22 cellular contexts compared by ENCODE assay signal in the genomic region with DNA sequence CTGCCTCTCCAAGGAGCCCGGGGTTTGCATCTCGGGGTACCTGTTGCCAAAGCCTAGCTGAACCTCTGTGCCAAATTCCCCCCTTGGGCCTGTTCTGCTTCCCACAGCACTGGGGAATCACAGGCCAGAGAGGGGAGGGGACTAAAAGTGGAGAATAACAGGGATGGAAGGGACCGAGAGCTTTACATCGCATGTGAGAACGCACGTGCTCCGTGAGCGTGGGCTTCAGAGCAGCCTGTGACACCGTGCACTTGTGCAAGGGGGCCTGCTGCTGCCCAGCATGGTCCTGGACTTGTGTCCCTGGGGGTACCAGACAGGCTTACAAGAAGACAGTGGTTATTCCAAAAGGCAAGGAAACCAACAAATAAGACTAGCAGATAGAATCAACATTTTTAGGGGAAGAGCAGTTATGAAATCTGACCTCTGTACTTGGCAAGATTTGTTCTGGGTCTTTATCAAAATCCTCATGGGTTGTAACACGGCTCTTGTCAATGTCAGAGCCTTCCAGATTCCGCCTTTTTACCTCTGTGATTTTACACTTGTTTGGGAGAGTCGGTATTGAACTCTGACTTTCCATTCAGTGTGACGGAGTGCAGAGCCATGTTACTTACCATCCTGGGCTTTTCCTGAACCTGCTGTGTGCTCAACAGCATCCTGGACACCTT. TPM values are rescaled to one million over a fixed set of nuclear protein-coding genes. Genes with fewer than 3 reads are reported as not detected.
DNase-seq lines count a peak whose midpoint lies in the region; ATAC-seq and TF ChIP-seq lines count a peak whose summit lies in the region.
"Had no signal": no experiment of that assay in that cellular context is flagged by ENCODE, and none has a peak within 500 bp of the region (broad histone marks: within the 10 kb centered on the region; RNA-seq: fewer than 3 reads in every experiment).

No MANE protein-coding gene starts in this region.

- 0 out of 2 replicates have a peak overlapping the region, but pooled peaks have one; percentile 43 for H2AK5ac ChIP-seq in IMR-90 (ENCODE audit: low read depth, low read length)

- H3K4me2 ChIP-seq in IMR-90 (ENCODE audit: low read depth, low read length) = no peak overlapping the region

- ATAC-seq in IMR-90 (ENCODE audit: low read depth) (no peak), sciatic nerve (peak; percentile 19), HG02981 (IDR thresholded peaks at IDR 0.05; ENCODE audit: unreplicated experiment) (no peak)
- ATAC-seq: foreskin keratinocyte had no signal

- in situ Hi-C loops in IMR-90 (cut with MboI; ENCODE audit: low sequenced_read_pairs) = no loop called here

- H3K27me3 Mint-ChIP-seq in activated CD4-positive, alpha-beta T cell treated with anti-CD3 and anti-CD28 coated beads, Interleukin-2, amount 10 ng/mL, durations not matched to agents 7 days and 5 days = no peaks in the 10 kb centered on the region
- H3K27me3 Mint-ChIP-seq in immature natural killer cell (ENCODE audit: low read depth in 3 of 3) = peaks cover 5 to 9% (median 8%) of the 10 kb centered on the region in 3 donors

- intact Hi-C loops in IMR-90 (cut with micrococcal nuclease) (no loop called here), sciatic nerve (cut with DNase I) (no loop called here), tibial artery (cut with DNase I; ENCODE audit: low total_unique reads) (no loop called here)

- H3K4me1 ChIP-seq in IMR-90 (ENCODE audit: control insufficient read depth, insufficient read depth, low read length) = peaks cover 4% of the 10 kb centered on the region; the same call in 1 of the 2 replicates
- no peaks in the 10 kb centered on the region for H3K4me1 ChIP-seq in tibial artery

- H3K27me3 ChIP-seq in IMR-90 (ENCODE audit: control insufficient read depth, insufficient read depth, low read length) = no peaks in the 10 kb centered on the region
- no peaks in the 10 kb centered on the region for H3K27me3 ChIP-seq in tibial artery
- H3K27me3 ChIP-seq: esophagus muscularis mucosa had no signal

- WGBS in IMR-90 (ENCODE audit: extremely low coverage in 2 of 2, insufficient read length in 1 of 2), 2 experiments = 74% methylated on average over 9 of the region's 13 CpGs; no CpG with 5 or more reads in 1 of the 2 experiments

- H4K20me1 ChIP-seq in IMR-90 (ENCODE audit: insufficient read depth, low read length) = no peaks in the 10 kb centered on the region

- CTCF ChIA-PET in activated CD4-positive, alpha-beta T cell treated with anti-CD3 and anti-CD28 coated beads, Interleukin-2, amount 10 ng/mL, durations not matched to agents 7 days and 5 days (lab: Charles Lee) = interaction anchor here (1.0 to 1.6 kb wide), 2 partner anchors 19 to 70 kb away, joined by 3 read pairs; no protein-coding TSS in a partner anchor
- CTCF ChIA-PET in IMR-90 (lab: Yijun Ruan, JAX) = no interaction called here

- H3K18ac ChIP-seq in IMR-90 (ENCODE audit: low read depth, low read length) = no peak overlapping the region

- no peak overlapping the region; the same call in 2 of the 3 replicates for H2BK15ac ChIP-seq in IMR-90 (ENCODE audit: low read depth, low read length)

- H4K8ac ChIP-seq in IMR-90 (ENCODE audit: low read depth in 2 of 2, low read length in 2 of 2) = no peak overlapping the region

- H3K9me3 ChIP-seq in IMR-90 (ENCODE audit: control insufficient read depth, insufficient read depth, low read length) = no peaks in the 10 kb centered on the region
- H3K9me3 ChIP-seq in tibial artery = no peaks in the 10 kb centered on the region
- H3K9me3 ChIP-seq: esophagus muscularis mucosa had no signal

- H3K36me3 Mint-ChIP-seq in activated CD4-positive, alpha-beta T cell treated with anti-CD3 and anti-CD28 coated beads, Interleukin-2, amount 10 ng/mL, durations not matched to agents 7 days and 5 days (ENCODE audit: low read depth) = peaks cover 6% of the 10 kb centered on the region
- no peaks in the 10 kb centered on the region for H3K36me3 Mint-ChIP-seq in immature natural killer cell

- H3K36me3 ChIP-seq in IMR-90 (ENCODE audit: control insufficient read depth, insufficient read depth, low read length) (no peaks in the 10 kb centered on the region), tibial artery (no peaks in the 10 kb centered on the region)
- H3K36me3 ChIP-seq: esophagus muscularis mucosa had no signal

- H3K27ac Mint-ChIP-seq in activated CD4-positive, alpha-beta T cell treated with anti-CD3 and anti-CD28 coated beads, Interleukin-2, amount 10 ng/mL, durations not matched to agents 7 days and 5 days = peak overlapping the region; percentile 5
- peak overlapping the region in 5 of 6 donors; percentile 27 to 80 (median 75) for H3K27ac Mint-ChIP-seq in immature natural killer cell
- H3K27ac Mint-ChIP-seq: T-helper 1 cell treated with Interleukin-12 subunit alpha and Interleukin-12 subunit beta and Interleukin-4 antibody, amounts not matched to agents 30 μg/mL and 1 μg/mL, for 36 hours had no signal

- TF ChIP-seq POLR2A in IMR-90 (IDR thresholded peaks at IDR 0.05; ENCODE audit: low read depth, low read length) = no peak

- H3K79me1 ChIP-seq in IMR-90 (ENCODE audit: low read depth in 1 of 2, low read length in 2 of 2) = no peaks in the 10 kb centered on the region

- DNase-seq in activated CD4-positive, alpha-beta T cell treated with anti-CD3 and anti-CD28 coated beads, Interleukin-2, amount 10 ng/mL, durations not matched to agents 7 days and 5 days = no peak
- DNase-seq in activated CD4-positive, alpha-beta T cell treated with anti-CD3 and anti-CD28 coated beads, Interleukin-2, amount 50 U/mL, for 48 hours = no peak
- DNase-seq in IMR-90 (no peak), immature natural killer cell (no peak), sciatic nerve (ENCODE audit: low spot score) (no peak), tibial artery (no peak), NOMO-1 treated with DMSO at 0.1 percent for 48 hours (lab: John Stamatoyannopoulos, UW; ENCODE audit: unreplicated experiment) (no peak)
- DNase-seq: 8988T; activated CD4-positive, alpha-beta T cell treated with anti-CD3 and anti-CD28 coated beads for 48 hours; activated CD8-positive, alpha-beta memory T cell treated with anti-CD3 and anti-CD28 coated beads, Interleukin-2, amount 50 U/mL, for 4 hours; central memory CD4-positive, alpha-beta T cell; dermis blood vessel endothelial cell; foreskin keratinocyte; GOT3; Karpas-422; MV-4-11; OCI-M1; stimulated activated CD4-positive, alpha-beta T cell treated with anti-CD3 and anti-CD28 coated beads, Interleukin-2, amount 100 ng/mL, for 24 hours had no signal

- H3K9me3 Mint-ChIP-seq in activated CD4-positive, alpha-beta T cell treated with anti-CD3 and anti-CD28 coated beads, Interleukin-2, amount 10 ng/mL, durations not matched to agents 7 days and 5 days = no peaks in the 10 kb centered on the region
- H3K9me3 Mint-ChIP-seq in immature natural killer cell = no peaks in the 10 kb centered on the region
- H3K9me3 Mint-ChIP-seq: T-helper 1 cell treated with Interleukin-12 subunit alpha and Interleukin-12 subunit beta and Interleukin-4 antibody, amounts not matched to agents 30 μg/mL and 1 μg/mL, for 36 hours had no signal

- no peak overlapping the region for H2AK9ac ChIP-seq in IMR-90 (replicated peaks; ENCODE audit: low read depth, low read length, poor library complexity)

- no peak overlapping the region for H3K14ac ChIP-seq in IMR-90 (replicated peaks; ENCODE audit: low read depth, low read length)

- dilution Hi-C loops in IMR-90 (cut with HindIII; ENCODE audit: low sequenced_read_pairs, unreplicated experiment) = no loop called here

- H3K9me1 ChIP-seq in IMR-90 (ENCODE audit: insufficient read depth, low read length) = no peaks in the 10 kb centered on the region

- H2BK20ac ChIP-seq in IMR-90 (ENCODE audit: low read depth, low read length) = no peak overlapping the region

- no TSS peak for BruUV-seq in IMR-90 (replicated peaks; lab: Mats Ljungman, UMichigan)

- POLR2A ChIA-PET in activated CD4-positive, alpha-beta T cell treated with anti-CD3 and anti-CD28 coated beads, Interleukin-2, amount 10 ng/mL, durations not matched to agents 7 days and 5 days (lab: Charles Lee) = interaction anchor here (0.6 kb wide), 1 partner anchor 221 kb away, joined by 3 read pairs; no protein-coding TSS in a partner anchor
- POLR2A ChIA-PET in IMR-90 (lab: Charles Lee; ENCODE audit: unreplicated experiment) = no interaction called here

- no peak for TF ChIP-seq RAD21 in IMR-90 (IDR thresholded peaks at IDR 0.05; ENCODE audit: low read length)

- no peak overlapping the region for H4K91ac ChIP-seq in IMR-90 (ENCODE audit: insufficient read depth, low read depth, low read length)

- H3K4me3 Mint-ChIP-seq in activated CD4-positive, alpha-beta T cell treated with anti-CD3 and anti-CD28 coated beads, Interleukin-2, amount 10 ng/mL, durations not matched to agents 7 days and 5 days = no peak overlapping the region
- H3K4me3 Mint-ChIP-seq in immature natural killer cell = peak overlapping the region in 2 of 5 donors; percentile 18 to 38
- H3K4me3 Mint-ChIP-seq: T-helper 1 cell treated with Interleukin-12 subunit alpha and Interleukin-12 subunit beta and Interleukin-4 antibody, amounts not matched to agents 30 μg/mL and 1 μg/mL, for 36 hours had no signal

- H3K4me1 Mint-ChIP-seq in activated CD4-positive, alpha-beta T cell treated with anti-CD3 and anti-CD28 coated beads, Interleukin-2, amount 10 ng/mL, durations not matched to agents 7 days and 5 days = peaks cover 54% of the 10 kb centered on the region
- H3K4me1 Mint-ChIP-seq in immature natural killer cell = peaks cover 37 to 40% of the 10 kb centered on the region in 2 donors

- no peak overlapping the region for H3K9ac ChIP-seq in IMR-90 (ENCODE audit: low read depth, low read length)

- H2BK5ac ChIP-seq in IMR-90 (ENCODE audit: low read depth, low read length, poor library complexity, severe bottlenecking) = no peak overlapping the region

- H3K27ac ChIP-seq in IMR-90 (ENCODE audit: insufficient read depth, low read length) = no peak overlapping the region
- H3K27ac ChIP-seq in tibial artery = no peak overlapping the region
- H3K27ac ChIP-seq: foreskin keratinocyte, SK-N-MC had no signal

- H3K4me3 ChIP-seq in IMR-90 (ENCODE audit: insufficient read depth, low read depth, low read length) (no peak overlapping the region), tibial artery (no peak overlapping the region)
- H3K4me3 ChIP-seq: esophagus muscularis mucosa, SK-N-MC had no signal

- H3K23ac ChIP-seq in IMR-90 (ENCODE audit: low read depth, low read length) = no peak overlapping the region

- H3K4ac ChIP-seq in IMR-90 (ENCODE audit: low read depth, low read length) = no peak overlapping the region

- H2AFZ ChIP-seq in IMR-90 (replicated peaks; ENCODE audit: low read length, poor library complexity) = no peak overlapping the region

- no peak overlapping the region for H2BK120ac ChIP-seq in IMR-90 (ENCODE audit: low read depth, low read length)

- TF ChIP-seq CTCF in IMR-90 (conservative IDR thresholded peaks at IDR 0.05; ENCODE audit: low read depth, low read length) (no peak), tibial artery (IDR thresholded peaks at IDR 0.05) (no peak)

- H3K56ac ChIP-seq in IMR-90 (ENCODE audit: extremely low read depth, insufficient read depth, low read length) = no peak overlapping the region

- H4K5ac ChIP-seq in IMR-90 (ENCODE audit: low read depth, low read length) = no peak overlapping the region

RNA-seq across cellular contexts. Expression of gene TNFRSF1B, which starts 36.2 kb away (rescaled TPM):
- 100 to 1,000 TPM; 167 to 190 TPM for total RNA-seq in activated CD4-positive, alpha-beta T cell treated with anti-CD3 and anti-CD28 coated beads, Interleukin-2, amount 10 ng/mL, durations not matched to agents 7 days and 5 days
- 4.3 and 5.0 TPM in 2 replicates for total RNA-seq in IMR-90 (2012; rRNA removed)
- polyA plus RNA-seq in IMR-90 (2012; rRNA removed) = 8.6 and 8.9 TPM in 2 replicates
- 6.3 and 11.9 TPM in 2 replicates for polyA plus RNA-seq in IMR-90 (2012; cell fraction: cytosol; rRNA removed)
- polyA plus RNA-seq in IMR-90 (2012; cell fraction: nucleus; rRNA removed; ENCODE audit: low replicate concordance) = 4.3 and 6.7 TPM in 2 replicates
- 100 to 1,000 TPM; 162 to 269 (median 165) TPM for polyA plus RNA-seq in immature natural killer cell
- total RNA-seq in sciatic nerve = 90.9 TPM

Comparison
In these comparisons a context has a peak if more than half of its experiments do, and no peak if none do; other contexts are left out.
1. RNA of gene TNFRSF1B, which starts 36.2 kb away (total RNA-seq): 167 to 190 TPM in activated CD4-positive, alpha-beta T cell treated with anti-CD3 and anti-CD28 coated beads, Interleukin-2, amount 10 ng/mL, durations not matched to agents 7 days and 5 days and 90.9 TPM in sciatic nerve (single experiment); 4.3 to 5.0 TPM in IMR-90; every median in the first group is over 10 times any median in the second.